24 cellular contexts compared by ENCODE assay signal in genomic region chr2:67612576-67612981, GRCh38.
DNase-seq lines count a peak whose midpoint lies in the region; FAIRE-seq and TF ChIP-seq lines count a peak whose summit lies in the region.
"Had no signal": no experiment of that assay in that cellular context is flagged by ENCODE, and none has a peak within 500 bp of the region (broad histone marks: within the 10 kb centered on the region; RNA-seq: fewer than 3 reads in every experiment).

No MANE protein-coding gene starts in this region.

- no peak overlapping the region for H3K4me3 Mint-ChIP-seq in HFFc6
- no peak overlapping the region for H3K4me3 Mint-ChIP-seq in endodermal cell
- H3K4me3 Mint-ChIP-seq: neural crest cell, type B pancreatic cell had no signal

- H3K9ac ChIP-seq in endodermal cell (ENCODE audit: extremely low read depth, low read length, poor library complexity, severe bottlenecking): no peak overlapping the region
- H3K9ac ChIP-seq: BLaER1 treated with 17β-estradiol and CSF1 and Interleukin-3, amounts not matched to agents 10 nM and 100 nM; SK-N-SH had no signal

- no peak overlapping the region for H3K27ac ChIP-seq in endodermal cell (ENCODE audit: low read depth, low read length)
- H3K27ac ChIP-seq: BLaER1 treated with 17β-estradiol and CSF1 and Interleukin-3, amounts not matched to agents 10 nM and 100 nM; prostate gland; spleen; stomach had no signal

- FAIRE-seq in H54 (lab: Jason Lieb, UNC): no peak
- FAIRE-seq: GM18507 had no signal

- H3K9me3 ChIP-seq in endodermal cell (ENCODE audit: control insufficient read depth, low read length): no peaks in the 10 kb centered on the region
- H3K9me3 ChIP-seq: BLaER1 treated with 17β-estradiol and CSF1 and Interleukin-3, amounts not matched to agents 10 nM and 100 nM; prostate gland; SK-N-SH; spleen; stomach had no signal

- H3K27me3 ChIP-seq in endodermal cell (ENCODE audit: control insufficient read depth, insufficient read depth, low read length, poor library complexity, severe bottlenecking): peaks cover 6% of the 10 kb centered on the region
- H3K27me3 ChIP-seq: BLaER1 treated with 17β-estradiol and CSF1 and Interleukin-3, amounts not matched to agents 10 nM and 100 nM; spleen; stomach had no signal

- TF ChIP-seq CTCF in fibroblast of villous mesenchyme (IDR thresholded peaks at IDR 0.05; ENCODE audit: insufficient read depth, low read depth, low read length) (no peak), retinal pigment epithelial cell (conservative IDR thresholded peaks at IDR 0.05; ENCODE audit: low read depth, low read length) (no peak), HFFc6 (IDR thresholded peaks at IDR 0.05) (no peak), endodermal cell (conservative IDR thresholded peaks at IDR 0.05) (no peak)

- H3K36me3 Mint-ChIP-seq in HFFc6 (ENCODE audit: low read depth) (no peaks in the 10 kb centered on the region), endodermal cell (ENCODE audit: low read depth) (no peaks in the 10 kb centered on the region)
- H3K36me3 Mint-ChIP-seq: type B pancreatic cell had no signal

- H3K27me3 Mint-ChIP-seq in HFFc6 (ENCODE audit: insufficient read depth): no peaks in the 10 kb centered on the region
- H3K27me3 Mint-ChIP-seq in endodermal cell (ENCODE audit: insufficient read depth): peaks cover 8% of the 10 kb centered on the region
- H3K27me3 Mint-ChIP-seq: type B pancreatic cell had no signal

- H3K4me3 ChIP-seq in fibroblast of villous mesenchyme (ENCODE audit: low read depth, low read length): no peak overlapping the region
- H3K4me3 ChIP-seq in retinal pigment epithelial cell (ENCODE audit: low read length): no peak overlapping the region
- H3K4me3 ChIP-seq in endodermal cell (ENCODE audit: low read length): no peak overlapping the region
- H3K4me3 ChIP-seq: BLaER1 treated with 17β-estradiol and CSF1 and Interleukin-3, amounts not matched to agents 10 nM and 100 nM; prostate gland; spleen; stomach had no signal

- H3K9me3 Mint-ChIP-seq in HFFc6 (no peaks in the 10 kb centered on the region), endodermal cell (no peaks in the 10 kb centered on the region)
- H3K9me3 Mint-ChIP-seq: neural crest cell, type B pancreatic cell had no signal

- no peak for TF ChIP-seq POLR2A in H54 (IDR thresholded peaks at IDR 0.05; ENCODE audit: low read depth, low read length)

- no peak overlapping the region for H3K27ac Mint-ChIP-seq in HFFc6
- H3K27ac Mint-ChIP-seq in endodermal cell: no peak overlapping the region
- H3K27ac Mint-ChIP-seq: type B pancreatic cell had no signal

- 85 to 100% methylated on average over 1 to 4 of the region's 4 CpGs for WGBS in endodermal cell (ENCODE audit: insufficient coverage in 1 of 2, insufficient read length in 1 of 2), 2 experiments

- H3K4me1 Mint-ChIP-seq in HFFc6 (ENCODE audit: low read depth) (no peaks in the 10 kb centered on the region; the same call in 1 of the 2 replicates), endodermal cell (peaks cover 11% of the 10 kb centered on the region)
- H3K4me1 Mint-ChIP-seq: neural crest cell had no signal

- peaks cover 6% of the 10 kb centered on the region for H3K4me1 ChIP-seq in endodermal cell (ENCODE audit: control insufficient read depth, insufficient read depth, low read length)
- H3K4me1 ChIP-seq: prostate gland, stomach had no signal

- H3K36me3 ChIP-seq in endodermal cell (ENCODE audit: control insufficient read depth, insufficient read depth, low read length): no peaks in the 10 kb centered on the region
- H3K36me3 ChIP-seq: BLaER1 treated with 17β-estradiol and CSF1 and Interleukin-3, amounts not matched to agents 10 nM and 100 nM; prostate gland; spleen; stomach had no signal

- DNase-seq in DMS79 (lab: John Stamatoyannopoulos, UW) (peak; percentile 31), DMS79 treated with DMSO at 0.1 percent for 48 hours (lab: John Stamatoyannopoulos, UW) (no peak), NCI-H226 (peak; percentile 7), fibroblast of villous mesenchyme (ENCODE audit: low read depth) (peak; percentile 79), retinal pigment epithelial cell (ENCODE audit: low read depth) (peak; percentile 17), HFFc6 (no peak), endodermal cell (no peak), H54 (ENCODE audit: insufficient read length, low spot score) (no peak)
- DNase-seq: activated CD4-positive, alpha-beta T cell treated with anti-CD3 and anti-CD28 coated beads, Interleukin-2, amount 50 U/mL, for 48 hours; activated T-cell treated with anti-CD3 and anti-CD28 coated beads for 4 hours; anterior cingulate cortex; cerebellar nuclear complex; erythroblast; glutamatergic neuron; NCI-H1105 treated with DMSO at 0.1 percent for 48 hours; SK-N-SH; spleen; stimulated activated CD4-positive, alpha-beta T cell treated with anti-CD3 and anti-CD28 coated beads, Interleukin-4, amount 100 ng/mL, for 24 hours; stomach had no signal

Comparison
In these comparisons a context has a peak if more than half of its experiments do, and no peak if none do; other contexts are left out.
1. DNase-seq: peak in DMS79 (single experiment), NCI-H226 (single experiment), fibroblast of villous mesenchyme (single experiment) and retinal pigment epithelial cell (single experiment); none in DMS79 treated with DMSO at 0.1 percent for 48 hours (single experiment), HFFc6 (single experiment), endodermal cell (single experiment) and H54 (single experiment).